8 cellular contexts compared by ENCODE assay signal in the genomic region with DNA sequence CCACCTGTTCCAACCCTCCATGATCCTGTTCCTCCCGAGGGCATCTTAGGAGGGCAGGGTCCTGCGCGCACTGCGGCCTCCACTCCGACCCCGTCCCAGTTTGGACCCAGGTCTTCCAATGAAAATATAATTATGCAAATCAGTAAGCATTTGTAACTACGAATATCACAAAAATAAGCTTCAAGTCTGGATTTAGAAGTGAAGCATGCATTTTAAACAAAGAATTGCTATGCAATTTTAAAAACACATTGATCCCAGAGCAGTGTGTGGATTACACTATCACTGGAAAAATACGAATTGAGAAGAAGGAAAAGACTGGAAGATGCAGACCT. TPM values are rescaled to one million over a fixed set of nuclear protein-coding genes. Genes with fewer than 3 reads are reported as not detected.
DNase-seq lines count a peak whose midpoint lies in the region; ATAC-seq, FAIRE-seq and TF ChIP-seq lines count a peak whose summit lies in the region.

No MANE protein-coding gene starts in this region.

- FAIRE-seq in GM12892 (lab: Jason Lieb, UNC): peak; percentile 21

- H3F3A ChIP-seq in SU-DHL-6 (ENCODE audit: insufficient read depth): peaks cover 18% of the 10 kb centered on the region

- peaks cover 3% of the 10 kb centered on the region; the same call in 1 of the 2 replicates for H3K36me3 ChIP-seq in SU-DHL-6 (ENCODE audit: low read length)
- peaks cover 0 to 7% of the 10 kb centered on the region in 2 donors for H3K36me3 ChIP-seq in gastrocnemius medialis

- in situ Hi-C loops in gastrocnemius medialis (cut with MboI; ENCODE audit: low sequenced_read_pairs in 4 of 4): no loop called here

- H3K4me3 ChIP-seq in SU-DHL-6 (ENCODE audit: insufficient read depth, low read length, poor library complexity, severe bottlenecking) (peak overlapping the region; percentile 78), fibroblast of the aortic adventitia (ENCODE audit: low read depth, low read length) (peak overlapping the region; percentile 100), gastrocnemius medialis (peak overlapping the region; percentile 79 to 96 (median 88))

- peak overlapping the region; percentile 69 for H3K4me2 ChIP-seq in SU-DHL-6 (ENCODE audit: low read depth, low read length, poor library complexity, severe bottlenecking)

- DNase-seq in GM12892 (ENCODE audit: insufficient read length) (no peak), fibroblast of the aortic adventitia (ENCODE audit: low read depth) (no peak), gastrocnemius medialis (no peak)
- no peak for DNase-seq in activated CD8-positive, alpha-beta memory T cell treated with anti-CD3 and anti-CD28 coated beads for 24 hours
- DNase-seq in effector CD8-positive, alpha-beta T cell (lab: John Stamatoyannopoulos, UW): no peak

- 0 out of 2 replicates have a peak, but pooled peaks cover 2% of the 10 kb centered on the region for H4K20me1 ChIP-seq in SU-DHL-6 (ENCODE audit: low read depth, low read length)

- ATAC-seq in gastrocnemius medialis: no peak
- no peak for ATAC-seq in HG02588 (IDR thresholded peaks at IDR 0.05; ENCODE audit: unreplicated experiment)
- no peak for ATAC-seq in GM21360 (IDR thresholded peaks at IDR 0.05; ENCODE audit: unreplicated experiment)

- H3K9me2 ChIP-seq in SU-DHL-6 (replicated peaks; ENCODE audit: insufficient read depth, low read length): no peaks in the 10 kb centered on the region

- no peak for TF ChIP-seq POLR2A in GM12892 (IDR thresholded peaks at IDR 0.05; ENCODE audit: low read depth, low read length)
- no peak for TF ChIP-seq POLR2A in gastrocnemius medialis (IDR thresholded peaks at IDR 0.05)

- H3K79me2 ChIP-seq in SU-DHL-6 (ENCODE audit: insufficient read depth, low read length): peaks cover 4% of the 10 kb centered on the region; the same call in 1 of the 2 replicates

- H2AFZ ChIP-seq in SU-DHL-6 (ENCODE audit: low read depth, low read length, severe bottlenecking): peak overlapping the region; percentile 94

- H3K27ac ChIP-seq in SU-DHL-6 (ENCODE audit: low read depth, low read length) (no peak overlapping the region), gastrocnemius medialis (peak overlapping the region; percentile 89 to 97 (median 94))

- no peak for TF ChIP-seq CTCF in SU-DHL-6 (IDR thresholded peaks at IDR 0.05; ENCODE audit: insufficient read depth, low read length, poor library complexity, severe bottlenecking)
- TF ChIP-seq CTCF in fibroblast of the aortic adventitia (IDR thresholded peaks at IDR 0.05; ENCODE audit: insufficient read depth, low read length): no peak
- TF ChIP-seq CTCF in gastrocnemius medialis (IDR thresholded peaks at IDR 0.05 in 4 of 5, conservative IDR thresholded peaks at IDR 0.05 in 1 of 5): no peak

- H3K27me3 ChIP-seq in SU-DHL-6 (ENCODE audit: low read length) (no peaks in the 10 kb centered on the region), gastrocnemius medialis (no peaks in the 10 kb centered on the region)

- intact Hi-C loops in gastrocnemius medialis (cut with DNase I; ENCODE audit: low total_unique reads): no loop called here

- H3K4me1 ChIP-seq in gastrocnemius medialis: peaks cover 21 to 32% of the 10 kb centered on the region in 2 donors

- H3K9me3 ChIP-seq in SU-DHL-6 (ENCODE audit: insufficient read depth, low read length) (no peaks in the 10 kb centered on the region), gastrocnemius medialis (no peaks in the 10 kb centered on the region)

- H3K9ac ChIP-seq in SU-DHL-6 (ENCODE audit: low read length): peak overlapping the region; percentile 80

RNA-seq across cellular contexts. Expression of gene PRMT2, which starts 0.7 kb away (rescaled TPM):
- polyA plus RNA-seq in GM12892 (2012; ENCODE audit: missing spikeins): 36.5 TPM
- 96.6 and 338 TPM in 2 replicates for total RNA-seq in fibroblast of the aortic adventitia (ENCODE audit: low replicate concordance)
- 10 to 100 TPM; 15.5 to 33.5 (median 25.1) TPM for total RNA-seq in gastrocnemius medialis

RNA-seq across cellular contexts. Expression of gene S100B, which starts 31.3 kb away (rescaled TPM):
- polyA plus RNA-seq in GM12892 (2012; ENCODE audit: missing spikeins): not detected
- 1.1 and 1.2 TPM in 2 replicates for total RNA-seq in fibroblast of the aortic adventitia (ENCODE audit: low replicate concordance)
- 1 to 10 TPM in 1 of 4 donors, under 1 TPM in 2, not detected in 1; 0.80 to 1.3 (median 0.82) TPM for total RNA-seq in gastrocnemius medialis
